ENCODE assay signal across 1 cellular context in genomic region chr15:65032823-65033537, GRCh38.
TF ChIP-seq lines count a peak whose summit lies in the region.

No MANE protein-coding gene starts in this region.

TF ChIP-seq in neural cell, 6 proteins besides CTCF, POLR2A, EP300 and RAD21 (continued from another document):
- TF ChIP-seq REST (IDR thresholded peaks at IDR 0.05; ENCODE audit: borderline replicate concordance) = no peak
